9 cellular contexts compared by ENCODE assay signal in the genomic region with DNA sequence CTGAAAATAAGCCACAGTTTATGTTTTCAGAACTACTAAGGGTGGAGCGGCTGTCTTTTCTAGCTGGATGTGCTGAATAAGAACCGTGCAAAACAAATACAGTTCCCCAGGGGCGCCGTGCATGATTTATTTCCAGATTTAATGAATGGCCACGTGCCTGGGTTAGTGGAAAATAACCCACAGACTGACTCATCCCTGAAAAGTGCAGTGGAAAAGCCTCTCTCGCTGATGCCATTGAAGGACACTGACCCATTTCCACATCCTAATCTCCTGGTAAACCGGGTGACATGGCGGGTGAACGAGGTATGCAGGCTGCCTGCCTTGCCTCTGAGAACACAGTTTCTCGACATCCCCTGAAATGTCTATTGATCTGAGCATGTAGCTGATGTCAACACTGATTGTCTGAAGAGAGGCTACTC.
DNase-seq lines count a peak whose midpoint lies in the region; ATAC-seq, FAIRE-seq and TF ChIP-seq lines count a peak whose summit lies in the region.
"Had no signal": no experiment of that assay in that cellular context is flagged by ENCODE, and none has a peak within 500 bp of the region (broad histone marks: within the 10 kb centered on the region; RNA-seq: fewer than 3 reads in every experiment).

No MANE protein-coding gene starts in this region.

- no peak overlapping the region for H3K27ac ChIP-seq in A673 (ENCODE audit: low read depth, low read length, poor library complexity, severe bottlenecking)
- no peak overlapping the region for H3K27ac ChIP-seq in HepG2 (ENCODE audit: extremely low read length, insufficient read depth, low read length)

- H3K4me3 ChIP-seq in A673 (ENCODE audit: low read depth, low read length, poor library complexity, severe bottlenecking), result no peak overlapping the region
- H3K4me3 ChIP-seq in HepG2 (replicated peaks in 1 of 3; ENCODE audit: insufficient read depth in 1 of 3, low read depth in 2 of 3, low read length in 3 of 3), result no peak overlapping the region

- H3K36me3 ChIP-seq in A673 (ENCODE audit: insufficient read depth, low read length, poor library complexity, severe bottlenecking) (no peaks in the 10 kb centered on the region), HepG2 (replicated peaks in 1 of 2; ENCODE audit: control insufficient read depth in 1 of 2, insufficient read depth in 2 of 2, low read length in 2 of 2) (no peaks in the 10 kb centered on the region)

- no peaks in the 10 kb centered on the region for H4K20me1 ChIP-seq in HepG2 (ENCODE audit: insufficient read depth, low read length)

- H3K79me2 ChIP-seq in HepG2 (ENCODE audit: insufficient read depth, low read length), result no peaks in the 10 kb centered on the region

- DNase-seq in A673 (ENCODE audit: low spot score) (peak; percentile 48), LoVo (ENCODE audit: low spot score) (peak; percentile 15), brain pericyte (ENCODE audit: low read depth, low spot score) (peak; percentile 38), HepG2 (ENCODE audit: low spot score) (peak; percentile 6)
- no peak for DNase-seq in stimulated activated CD4-positive, alpha-beta T cell treated with anti-CD3 and anti-CD28 coated beads, Interleukin-2, amount 100 ng/mL, for 48 hours
- DNase-seq in natural killer cell treated with Interleukin-12 subunit alpha and Interleukin-12 subunit beta and Interleukin-15 and Interleukin-18, amount 100 ng/mL, for 72 hours (ENCODE audit: low spot score), result no peak
- no peak for DNase-seq in activated effector memory CD4-positive, alpha-beta T cell treated with anti-CD3 and anti-CD28 coated beads, Interleukin-2, amount 50 U/mL, for 16 hours

- no peaks in the 10 kb centered on the region for H3K9me3 ChIP-seq in A673 (ENCODE audit: low read depth, low read length, poor library complexity, severe bottlenecking)
- H3K9me3 ChIP-seq in HepG2 (ENCODE audit: low read length), result no peaks in the 10 kb centered on the region

- no peak overlapping the region for H3K4me3 Mint-ChIP-seq in natural killer cell treated with Interleukin-12 subunit alpha and Interleukin-12 subunit beta and Interleukin-15 and Interleukin-18, amount 100 ng/mL, for 72 hours
- H3K4me3 Mint-ChIP-seq: nephron had no signal

- no peak overlapping the region for H2AFZ ChIP-seq in HepG2 (ENCODE audit: low read length)

- WGBS in HepG2 (ENCODE audit: low lambda C conversion rate), result 12% methylated on average over 7 of the region's 10 CpGs

- H3K4me2 ChIP-seq in HepG2 (ENCODE audit: low read depth, low read length), result 0 out of 2 replicates have a peak overlapping the region, but pooled peaks have one; percentile 14

- H3K36me3 Mint-ChIP-seq in natural killer cell treated with Interleukin-12 subunit alpha and Interleukin-12 subunit beta and Interleukin-15 and Interleukin-18, amount 100 ng/mL, for 72 hours, result no peaks in the 10 kb centered on the region

- peak; percentile 65 for ATAC-seq in HepG2
- no peak for ATAC-seq in HG02678 (IDR thresholded peaks at IDR 0.05; ENCODE audit: unreplicated experiment)
- no peak for ATAC-seq in natural killer cell treated with Interleukin-12 subunit alpha and Interleukin-12 subunit beta and Interleukin-15 and Interleukin-18, amount 100 ng/mL, for 72 hours

- POLR2A ChIA-PET in A673 (lab: Charles Lee; ENCODE audit: low non-redundant PET) (no interaction called here), HepG2 (lab: Yijun Ruan, JAX) (interaction anchor here (0.6 kb wide), 1 partner anchor 228 kb away, joined by 3 read pairs; the partner anchor contains the start of gene ELMOD2)

- no peaks in the 10 kb centered on the region for H3K4me1 Mint-ChIP-seq in natural killer cell treated with Interleukin-12 subunit alpha and Interleukin-12 subunit beta and Interleukin-15 and Interleukin-18, amount 100 ng/mL, for 72 hours (ENCODE audit: low read depth in 2 of 2)

- H3K27me3 ChIP-seq in A673 (replicated peaks; ENCODE audit: insufficient read depth, low read depth, low read length, poor library complexity) (no peaks in the 10 kb centered on the region), HepG2 (ENCODE audit: control insufficient read depth in 1 of 2, insufficient read depth in 2 of 2, low read length in 2 of 2) (peaks cover 0 to 8% of the 10 kb centered on the region in 2 experiments; a peak in 2 of 5 replicates)

- BruUV-seq in A673 (replicated peaks; lab: Mats Ljungman, UMichigan), result no TSS peak
- BruUV-seq in HepG2 (replicated peaks; lab: Mats Ljungman, UMichigan), result no TSS peak

- in situ Hi-C loops in HepG2 (cut with HindIII; ENCODE audit: extremely low pct_ligation_motif_present, low pct_unique_long_range_greater_than_20kb), result no loop called here

- intact Hi-C loops in A673 (cut with micrococcal nuclease; ENCODE audit: unreplicated experiment) (no loop called here), HepG2 (cut with micrococcal nuclease; ENCODE audit: unreplicated experiment) (no loop called here)

- CTCF ChIA-PET in A673 (lab: Charles Lee), result no interaction called here
- CTCF ChIA-PET in HepG2 (lab: Yijun Ruan, JAX; ENCODE audit: low intra/inter-chr PET ratio, low total read pairs), result no interaction called here

- no peak for TF ChIP-seq CTCF in A673 (conservative IDR thresholded peaks at IDR 0.05; ENCODE audit: low read depth, low read length)
- TF ChIP-seq CTCF in HepG2 (CRISPR knock-in tag; IDR thresholded peaks at IDR 0.05), result no peak

- FAIRE-seq in HepG2 (lab: Jason Lieb, UNC), result no peak

- H3K9me3 Mint-ChIP-seq in natural killer cell treated with Interleukin-12 subunit alpha and Interleukin-12 subunit beta and Interleukin-15 and Interleukin-18, amount 100 ng/mL, for 72 hours, result no peaks in the 10 kb centered on the region
- H3K9me3 Mint-ChIP-seq: nephron had no signal

- no peak for TF ChIP-seq RAD21 in HepG2 (CRISPR knock-in tag; IDR thresholded peaks at IDR 0.05)

- no peak for TF ChIP-seq POLR2A in HepG2 (IDR thresholded peaks at IDR 0.05; ENCODE audit: insufficient read depth in 1 of 2, low read depth in 2 of 2, low read length in 2 of 2)

- peaks cover 7 to 10% of the 10 kb centered on the region in 2 donors for H3K27me3 Mint-ChIP-seq in natural killer cell treated with Interleukin-12 subunit alpha and Interleukin-12 subunit beta and Interleukin-15 and Interleukin-18, amount 100 ng/mL, for 72 hours

- peaks cover 4% of the 10 kb centered on the region for H3K4me1 ChIP-seq in A673 (ENCODE audit: insufficient read depth, low read length, poor library complexity, severe bottlenecking)
- H3K4me1 ChIP-seq in HepG2 (ENCODE audit: insufficient read depth, low read length), result 0 out of 2 replicates have a peak, but pooled peaks cover 8% of the 10 kb centered on the region

- no peak overlapping the region for H3K9ac ChIP-seq in HepG2 (ENCODE audit: insufficient read depth, low read depth, low read length)

- no peak for TF ChIP-seq EP300 in HepG2 (IDR thresholded peaks at IDR 0.05; ENCODE audit: low read depth in 2 of 2, low read length in 2 of 2)
- TF ChIP-seq EP300 in HepG2 (CRISPR knock-in tag; IDR thresholded peaks at IDR 0.05; ENCODE audit: borderline replicate concordance), result no peak

- no peak overlapping the region for H3K27ac Mint-ChIP-seq in natural killer cell treated with Interleukin-12 subunit alpha and Interleukin-12 subunit beta and Interleukin-15 and Interleukin-18, amount 100 ng/mL, for 72 hours
- H3K27ac Mint-ChIP-seq: nephron had no signal

TF ChIP-seq in HepG2, 621 proteins besides CTCF, POLR2A, EP300 and RAD21 (continues in another document):
- TF ChIP-seq GZF1 (CRISPR knock-in tag; IDR thresholded peaks at IDR 0.05) (no peak), FOSL2 (CRISPR knock-in tag; IDR thresholded peaks at IDR 0.05) (peak; percentile 40; the same call in 1 of the 2 replicates)
- TF ChIP-seq, protein P1, sequence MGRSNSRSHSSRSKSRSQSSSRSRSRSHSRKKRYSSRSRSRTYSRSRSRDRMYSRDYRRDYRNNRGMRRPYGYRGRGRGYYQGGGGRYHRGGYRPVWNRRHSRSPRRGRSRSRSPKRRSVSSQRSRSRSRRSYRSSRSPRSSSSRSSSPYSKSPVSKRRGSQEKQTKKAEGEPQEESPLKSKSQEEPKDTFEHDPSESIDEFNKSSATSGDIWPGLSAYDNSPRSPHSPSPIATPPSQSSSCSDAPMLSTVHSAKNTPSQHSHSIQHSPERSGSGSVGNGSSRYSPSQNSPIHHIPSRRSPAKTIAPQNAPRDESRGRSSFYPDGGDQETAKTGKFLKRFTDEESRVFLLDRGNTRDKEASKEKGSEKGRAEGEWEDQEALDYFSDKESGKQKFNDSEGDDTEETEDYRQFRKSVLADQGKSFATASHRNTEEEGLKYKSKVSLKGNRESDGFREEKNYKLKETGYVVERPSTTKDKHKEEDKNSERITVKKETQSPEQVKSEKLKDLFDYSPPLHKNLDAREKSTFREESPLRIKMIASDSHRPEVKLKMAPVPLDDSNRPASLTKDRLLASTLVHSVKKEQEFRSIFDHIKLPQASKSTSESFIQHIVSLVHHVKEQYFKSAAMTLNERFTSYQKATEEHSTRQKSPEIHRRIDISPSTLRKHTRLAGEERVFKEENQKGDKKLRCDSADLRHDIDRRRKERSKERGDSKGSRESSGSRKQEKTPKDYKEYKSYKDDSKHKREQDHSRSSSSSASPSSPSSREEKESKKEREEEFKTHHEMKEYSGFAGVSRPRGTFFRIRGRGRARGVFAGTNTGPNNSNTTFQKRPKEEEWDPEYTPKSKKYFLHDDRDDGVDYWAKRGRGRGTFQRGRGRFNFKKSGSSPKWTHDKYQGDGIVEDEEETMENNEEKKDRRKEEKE (IDR thresholded peaks at IDR 0.05), result no peak

Comparison
In these comparisons a context has a peak if more than half of its experiments do, and no peak if none do; other contexts are left out.
1. DNase-seq: peak in A673 (single experiment), LoVo (single experiment), brain pericyte (single experiment) and HepG2 (single experiment); none in stimulated activated CD4-positive, alpha-beta T cell treated with anti-CD3 and anti-CD28 coated beads, Interleukin-2, amount 100 ng/mL, for 48 hours (0 of 2), natural killer cell treated with Interleukin-12 subunit alpha and Interleukin-12 subunit beta and Interleukin-15 and Interleukin-18, amount 100 ng/mL, for 72 hours (single experiment) and activated effector memory CD4-positive, alpha-beta T cell treated with anti-CD3 and anti-CD28 coated beads, Interleukin-2, amount 50 U/mL, for 16 hours (single experiment).